Comparison of ENCODE assay signal across 20 cellular contexts in genomic region chr10:30902621-30903396, GRCh38.
"Had no signal": no experiment of that assay in that cellular context is flagged by ENCODE, and none has a peak within 500 bp of the region (broad histone marks: within the 10 kb centered on the region; RNA-seq: fewer than 3 reads in every experiment).

No MANE protein-coding gene starts in this region.

- H3K4me3 ChIP-seq: ovary, sigmoid colon, thyroid gland, upper lobe of right lung had no signal

- H3K4me3 Mint-ChIP-seq: activated naive CD8-positive, alpha-beta T cell treated with anti-CD3 and anti-CD28 coated beads for 36 hours; natural killer cell treated with Interleukin-12 subunit alpha and Interleukin-12 subunit beta and Interleukin-15 and Interleukin-18, amount 100 ng/mL, for 72 hours; T-helper 1 cell treated with Interleukin-12 subunit alpha and Interleukin-12 subunit beta and Interleukin-4 antibody, amounts not matched to agents 30 μg/mL and 1 μg/mL, for 36 hours; WTC11 had no signal

- H3K4me1 Mint-ChIP-seq: activated naive CD8-positive, alpha-beta T cell treated with anti-CD3 and anti-CD28 coated beads for 36 hours; WTC11 had no signal

- H3K27me3 ChIP-seq: neutrophil, ovary, sigmoid colon, thyroid gland, upper lobe of right lung had no signal

- H3K9me3 ChIP-seq: neutrophil, ovary, sigmoid colon, thyroid gland, upper lobe of right lung had no signal

- DNase-seq: activated CD4-positive, alpha-beta T cell treated with anti-CD3 and anti-CD28 coated beads, Interleukin-2, amount 50 U/mL, for 4 hours; activated CD8-positive, alpha-beta memory T cell treated with anti-CD3 and anti-CD28 coated beads, Interleukin-2, amount 50 U/mL, for 48 hours; activated naive CD4-positive, alpha-beta T cell treated with Interleukin-2 at 50 U/mL for 16 hours; activated naive CD8-positive, alpha-beta T cell treated with anti-CD3 and anti-CD28 coated beads for 36 hours; activated T-cell treated with anti-CD3 and anti-CD28 coated beads, Interleukin-2, amount 50 U/mL, for 48 hours; amniotic stem cell; dermis blood vessel endothelial cell; effector CD8-positive, alpha-beta T cell; left cardiac atrium; ovary; sigmoid colon; stimulated activated CD4-positive, alpha-beta T cell treated with anti-CD3 and anti-CD28 coated beads, Interleukin-4, amount 100 ng/mL, for 24 hours; stimulated activated naive CD4-positive, alpha-beta T cell treated with Interleukin-2 at 50 U/mL for 16 hours; T1000; thyroid gland; upper lobe of right lung had no signal

- H3K4me1 ChIP-seq: sigmoid colon, upper lobe of right lung had no signal

- H3K9me3 Mint-ChIP-seq: natural killer cell treated with Interleukin-12 subunit alpha and Interleukin-12 subunit beta and Interleukin-15 and Interleukin-18, amount 100 ng/mL, for 72 hours had no signal

- H3K27me3 Mint-ChIP-seq: activated naive CD8-positive, alpha-beta T cell treated with anti-CD3 and anti-CD28 coated beads for 36 hours; natural killer cell treated with Interleukin-12 subunit alpha and Interleukin-12 subunit beta and Interleukin-15 and Interleukin-18, amount 100 ng/mL, for 72 hours had no signal

- ATAC-seq: left cardiac atrium; natural killer cell treated with Interleukin-12 subunit alpha and Interleukin-12 subunit beta and Interleukin-15 and Interleukin-18, amount 100 ng/mL, for 72 hours; upper lobe of right lung; WTC11 had no signal

- H3K36me3 ChIP-seq: ovary had no signal

- H3K27ac ChIP-seq: neutrophil, ovary, thyroid gland, upper lobe of right lung had no signal

- H3K27ac Mint-ChIP-seq: activated naive CD8-positive, alpha-beta T cell treated with anti-CD3 and anti-CD28 coated beads for 36 hours; natural killer cell treated with Interleukin-12 subunit alpha and Interleukin-12 subunit beta and Interleukin-15 and Interleukin-18, amount 100 ng/mL, for 72 hours; T-helper 1 cell treated with Interleukin-12 subunit alpha and Interleukin-12 subunit beta and Interleukin-4 antibody, amounts not matched to agents 30 μg/mL and 1 μg/mL, for 36 hours; WTC11 had no signal
